ENCODE assay signal across 16 cellular contexts in genomic region chr15:65937476-65937875, GRCh38.
DNase-seq lines count a peak whose midpoint lies in the region; ATAC-seq, FAIRE-seq and TF ChIP-seq lines count a peak whose summit lies in the region.
"Had no signal": no experiment of that assay in that cellular context is flagged by ENCODE, and none has a peak within 500 bp of the region (broad histone marks: within the 10 kb centered on the region; RNA-seq: fewer than 3 reads in every experiment).

No MANE protein-coding gene starts in this region.

- DNase-seq in HFFc6 (peak; percentile 18), PC-3 (peak; percentile 50), endothelial cell of umbilical vein (ENCODE audit: low read depth, low spot score) (peak; percentile 11), stomach (peak; percentile 67), NCI-H748 (lab: John Stamatoyannopoulos, UW; ENCODE audit: unreplicated experiment) (no peak)
- DNase-seq: activated T-cell treated with anti-CD3 and anti-CD28 coated beads, Interleukin-2, amount 50 U/mL, for 24 hours; CD8-positive, alpha-beta memory T cell; endodermal cell; left cardiac atrium; naive thymus-derived CD4-positive, alpha-beta T cell; NCI-H187 treated with DMSO at 0.1 percent for 48 hours; stimulated activated naive CD8-positive, alpha-beta T cell treated with anti-CD3 and anti-CD28 coated beads, Interleukin-15, amount 100 ng/mL, for 72 hours; T-cell had no signal

- no peaks in the 10 kb centered on the region for H3K9me1 ChIP-seq in endothelial cell of umbilical vein (replicated peaks; ENCODE audit: control insufficient read depth, extremely low read depth, insufficient read depth, low read length)

- H4K20me1 ChIP-seq in PC-3 (ENCODE audit: low read length) (no peaks in the 10 kb centered on the region), endothelial cell of umbilical vein (replicated peaks; ENCODE audit: control insufficient read depth, extremely low read depth, insufficient read depth, low read length) (no peaks in the 10 kb centered on the region)

- H3K9me2 ChIP-seq in PC-3 (replicated peaks; ENCODE audit: low read length), result no peaks in the 10 kb centered on the region

- intact Hi-C loops in PC-3 (cut with micrococcal nuclease), result no loop called here
- intact Hi-C loops in endothelial cell of umbilical vein (cut with micrococcal nuclease), result no loop called here
- intact Hi-C loops in stomach (cut with DNase I; ENCODE audit: low total_unique reads), result no loop called here

- TF ChIP-seq POLR2A in endothelial cell of umbilical vein (IDR thresholded peaks at IDR 0.05; ENCODE audit: low read depth, low read length) (no peak), stomach (IDR thresholded peaks at IDR 0.05) (no peak)

- 83 to 100% (median 93%) methylated on average over 1 of the region's 1 CpG for WGBS in stomach, 5 donors

- CTCF ChIA-PET in PC-3 (lab: Charles Lee) (no interaction called here), endothelial cell of umbilical vein (lab: Charles Lee) (interaction anchor here (1.4 kb wide), 1 partner anchor 8 kb away, joined by 3 read pairs; no protein-coding TSS in a partner anchor)

- H3K4me3 ChIP-seq in PC-3 (ENCODE audit: low read length) (no peak overlapping the region), endothelial cell of umbilical vein (replicated peaks in 1 of 3; ENCODE audit: insufficient read depth in 1 of 3, low read depth in 1 of 3, low read length in 3 of 3) (no peak overlapping the region), stomach (no peak overlapping the region)
- H3K4me3 ChIP-seq: right lobe of liver had no signal

- H3K27ac ChIP-seq in PC-3 (ENCODE audit: low read length) (no peak overlapping the region), endothelial cell of umbilical vein (ENCODE audit: insufficient read depth, low read depth, low read length) (no peak overlapping the region), stomach (no peak overlapping the region)
- H3K27ac ChIP-seq: right lobe of liver had no signal

- H3K79me2 ChIP-seq in PC-3 (ENCODE audit: low read length) (no peaks in the 10 kb centered on the region), endothelial cell of umbilical vein (ENCODE audit: control insufficient read depth, insufficient read depth, low read length) (no peaks in the 10 kb centered on the region)

- no peak overlapping the region for H3K4me3 Mint-ChIP-seq in HFFc6
- H3K4me3 Mint-ChIP-seq: activated T-cell treated with anti-CD3 and anti-CD28 coated beads, Interleukin-2, amount 50 U/mL, for 24 hours; CD8-positive, alpha-beta memory T cell; endodermal cell; naive thymus-derived CD4-positive, alpha-beta T cell; stimulated activated naive CD8-positive, alpha-beta T cell treated with anti-CD3 and anti-CD28 coated beads, Interleukin-15, amount 100 ng/mL, for 72 hours; T-cell had no signal

- ATAC-seq in PC-3 (no peak), HG02973 (IDR thresholded peaks at IDR 0.05; ENCODE audit: unreplicated experiment) (no peak), HG02623 (IDR thresholded peaks at IDR 0.05; ENCODE audit: unreplicated experiment) (no peak)
- ATAC-seq: left cardiac atrium; naive thymus-derived CD4-positive, alpha-beta T cell; stimulated activated naive CD8-positive, alpha-beta T cell treated with anti-CD3 and anti-CD28 coated beads, Interleukin-15, amount 100 ng/mL, for 72 hours; T-cell had no signal

- H3K36me3 ChIP-seq in PC-3 (ENCODE audit: low read depth, low read length) (no peaks in the 10 kb centered on the region), endothelial cell of umbilical vein (ENCODE audit: control insufficient read depth in 2 of 2, extremely low read depth in 1 of 2, insufficient read depth in 2 of 2, low read length in 2 of 2) (no peaks in the 10 kb centered on the region), stomach (no peaks in the 10 kb centered on the region)
- H3K36me3 ChIP-seq: right lobe of liver had no signal

- no peak for TF ChIP-seq EP300 in stomach (IDR thresholded peaks at IDR 0.05)

- H3K36me3 Mint-ChIP-seq in HFFc6 (ENCODE audit: low read depth), result no peaks in the 10 kb centered on the region
- H3K36me3 Mint-ChIP-seq: CD8-positive, alpha-beta memory T cell; naive thymus-derived CD4-positive, alpha-beta T cell; T-cell had no signal

- H3K27me3 Mint-ChIP-seq in HFFc6 (ENCODE audit: insufficient read depth), result peaks cover 14% of the 10 kb centered on the region
- H3K27me3 Mint-ChIP-seq: activated T-cell treated with anti-CD3 and anti-CD28 coated beads, Interleukin-2, amount 50 U/mL, for 24 hours; T-cell had no signal

- FAIRE-seq in endothelial cell of umbilical vein (lab: Jason Lieb, UNC), result no peak

- no peak overlapping the region for H3K27ac Mint-ChIP-seq in HFFc6
- H3K27ac Mint-ChIP-seq: activated T-cell treated with anti-CD3 and anti-CD28 coated beads, Interleukin-2, amount 50 U/mL, for 24 hours; endodermal cell; T-cell had no signal

- POLR2A ChIA-PET in PC-3 (lab: Charles Lee; ENCODE audit: unreplicated experiment), result no interaction called here
- POLR2A ChIA-PET in endothelial cell of umbilical vein (lab: Charles Lee), result no interaction called here

- no TSS peak for BruUV-seq in PC-3 (replicated peaks; lab: Mats Ljungman, UMichigan)
- BruUV-seq in endothelial cell of umbilical vein (replicated peaks; lab: Mats Ljungman, UMichigan), result no TSS peak

- no peaks in the 10 kb centered on the region for H3F3A ChIP-seq in PC-3 (ENCODE audit: low read length, unreplicated experiment)

- no peak overlapping the region for H3K4me2 ChIP-seq in PC-3 (ENCODE audit: low read length)
- H3K4me2 ChIP-seq in endothelial cell of umbilical vein (ENCODE audit: insufficient read depth, low read length), result no peak overlapping the region

- H3K4me1 Mint-ChIP-seq in HFFc6 (ENCODE audit: low read depth), result peaks cover 39% of the 10 kb centered on the region
- H3K4me1 Mint-ChIP-seq: endodermal cell had no signal

- no peaks in the 10 kb centered on the region for H3K27me3 ChIP-seq in PC-3 (ENCODE audit: low read length)
- no peaks in the 10 kb centered on the region for H3K27me3 ChIP-seq in endothelial cell of umbilical vein (ENCODE audit: control insufficient read depth in 2 of 2, insufficient read depth in 2 of 2, low read length in 2 of 2)
- H3K27me3 ChIP-seq in stomach, result no peaks in the 10 kb centered on the region
- H3K27me3 ChIP-seq: right lobe of liver had no signal

- peaks cover 13% of the 10 kb centered on the region for H3K4me1 ChIP-seq in PC-3 (ENCODE audit: insufficient read depth, low read length)
- peaks cover 16% of the 10 kb centered on the region for H3K4me1 ChIP-seq in endothelial cell of umbilical vein (ENCODE audit: control insufficient read depth, extremely low read depth, insufficient read depth, low read length)
- peaks cover 11 to 20% (median 15%) of the 10 kb centered on the region in 4 donors for H3K4me1 ChIP-seq in stomach

- TF ChIP-seq CTCF in HFFc6 (IDR thresholded peaks at IDR 0.05) (no peak), PC-3 (conservative IDR thresholded peaks at IDR 0.05; ENCODE audit: low read depth, low read length) (no peak), endothelial cell of umbilical vein (IDR thresholded peaks at IDR 0.05; ENCODE audit: extremely low read depth in 1 of 2, insufficient read depth in 1 of 2, low read depth in 1 of 2, low read length in 2 of 2) (no peak), stomach (IDR thresholded peaks at IDR 0.05) (no peak)

- dilution Hi-C loops in endothelial cell of umbilical vein (cut with MboI; ENCODE audit: extremely low pct_ligation_motif_present, low sequenced_read_pairs), result no loop called here

- H3K9ac ChIP-seq in PC-3 (ENCODE audit: low read length), result no peak overlapping the region
- H3K9ac ChIP-seq in endothelial cell of umbilical vein (replicated peaks; ENCODE audit: extremely low read depth, insufficient read depth, low read length), result no peak overlapping the region

- H3K9me3 ChIP-seq in PC-3 (ENCODE audit: low read length), result no peaks in the 10 kb centered on the region
- no peaks in the 10 kb centered on the region for H3K9me3 ChIP-seq in endothelial cell of umbilical vein (replicated peaks; ENCODE audit: control insufficient read depth, insufficient read depth, low read length)
- H3K9me3 ChIP-seq in stomach, result no peaks in the 10 kb centered on the region
- H3K9me3 ChIP-seq: right lobe of liver had no signal

- no peaks in the 10 kb centered on the region for H3K9me3 Mint-ChIP-seq in HFFc6
- H3K9me3 Mint-ChIP-seq: activated T-cell treated with anti-CD3 and anti-CD28 coated beads, Interleukin-2, amount 50 U/mL, for 24 hours; CD8-positive, alpha-beta memory T cell; endodermal cell; naive thymus-derived CD4-positive, alpha-beta T cell; stimulated activated naive CD8-positive, alpha-beta T cell treated with anti-CD3 and anti-CD28 coated beads, Interleukin-15, amount 100 ng/mL, for 72 hours; T-cell had no signal

- H2AFZ ChIP-seq in PC-3 (ENCODE audit: low read length) (no peak overlapping the region), endothelial cell of umbilical vein (ENCODE audit: low read depth, low read length) (no peak overlapping the region)

TF ChIP-seq in endothelial cell of umbilical vein, 7 proteins besides CTCF, POLR2A, EP300 and RAD21:
- no peak for TF ChIP-seq FOS (IDR thresholded peaks at IDR 0.05; ENCODE audit: borderline replicate concordance, insufficient read depth, low read length)
- no peak for TF ChIP-seq POLR2AphosphoS5 (IDR thresholded peaks at IDR 0.05; ENCODE audit: insufficient read depth, low read depth, low read length)
- no peak for TF ChIP-seq JUN (IDR thresholded peaks at IDR 0.05; ENCODE audit: borderline replicate concordance, insufficient read depth, insufficient read length, low read depth)
